Comparison of ENCODE assay signal across 24 cellular contexts in the genomic region with DNA sequence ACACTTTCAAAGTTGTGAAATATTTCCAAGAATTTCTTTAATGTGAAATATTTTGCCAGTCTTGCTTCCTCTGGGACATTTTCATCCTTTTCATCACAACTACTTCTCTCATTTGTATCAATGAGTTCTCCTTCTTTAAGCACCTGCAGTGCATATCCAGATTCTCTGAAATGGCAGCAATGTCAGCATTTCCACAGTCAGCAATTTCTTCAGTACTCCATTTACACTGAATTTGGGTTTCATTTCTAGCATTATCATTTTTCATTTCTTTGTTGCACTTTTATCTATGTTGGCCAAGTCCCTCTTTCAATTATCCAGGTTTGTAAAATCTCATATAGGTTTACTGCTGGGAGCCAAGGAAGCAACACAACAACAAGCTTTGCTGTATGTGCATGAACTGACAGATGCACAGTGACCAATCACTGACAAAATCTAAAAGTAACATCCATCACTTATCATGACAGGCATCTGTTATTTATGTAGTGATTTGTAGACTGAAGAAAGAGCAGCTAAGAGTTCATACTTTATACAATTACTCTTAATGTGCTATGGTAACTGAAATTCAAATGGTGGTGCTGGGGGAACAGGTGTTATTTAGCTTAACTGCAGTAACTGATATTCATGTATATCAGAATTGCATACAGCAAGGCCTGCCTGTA.
"Had no signal": no experiment of that assay in that cellular context is flagged by ENCODE, and none has a peak within 500 bp of the region (broad histone marks: within the 10 kb centered on the region; RNA-seq: fewer than 3 reads in every experiment).

No MANE protein-coding gene starts in this region.

- H3K9me3 ChIP-seq: pancreas, psoas muscle, tibial nerve had no signal

- H3K4me1 ChIP-seq: pancreas, psoas muscle had no signal

- DNase-seq: activated CD4-positive, alpha-beta memory T cell treated with anti-CD3 and anti-CD28 coated beads, Interleukin-2, amount 10 ng/mL, durations not matched to agents 7 days and 5 days; activated CD4-positive, alpha-beta T cell treated with anti-CD3 and anti-CD28 coated beads, Interleukin-2, amount 10 ng/mL, durations not matched to agents 24 days and 14 days; activated CD4-positive, CD25-positive, alpha-beta regulatory T cell treated with anti-CD3 and anti-CD28 coated beads, Interleukin-2, amount 50 U/mL, for 72 hours; activated CD8-positive, alpha-beta memory T cell treated with anti-CD3 and anti-CD28 coated beads, Interleukin-2, amount 50 U/mL, for 48 hours; activated gamma-delta T cell; activated naive CD4-positive, alpha-beta T cell treated with anti-CD3 and anti-CD28 coated beads, Interleukin-2, amount 10 ng/mL, durations not matched to agents 7 days and 5 days; activated naive CD8-positive, alpha-beta T cell treated with anti-CD3 and anti-CD28 coated beads, Interleukin-2, amount 50 U/mL, for 24 hours; activated T-cell treated with anti-CD3 and anti-CD28 coated beads, Interleukin-2, amount 50 U/mL, for 24 hours; amygdala; caudate nucleus; endodermal cell; foreskin fibroblast; head of caudate nucleus; hippocampal formation; left colon; mammary epithelial cell; nucleus accumbens; pancreas; psoas muscle; stimulated activated naive CD4-positive, alpha-beta T cell had no signal

- ATAC-seq: activated naive CD8-positive, alpha-beta T cell treated with anti-CD3 and anti-CD28 coated beads, Interleukin-2, amount 50 U/mL, for 24 hours; esophagus mucosa; left colon; pancreas; psoas muscle had no signal

- H3K27me3 ChIP-seq: pancreas, tibial nerve had no signal

- FAIRE-seq: keratinocyte, pancreas had no signal

- H3K4me1 Mint-ChIP-seq: endodermal cell, neural crest cell had no signal

- H3K36me3 ChIP-seq: pancreas had no signal

- H3K4me3 ChIP-seq: pancreas, psoas muscle, tibial nerve had no signal

- H3K9me3 Mint-ChIP-seq: activated CD4-positive, alpha-beta memory T cell treated with anti-CD3 and anti-CD28 coated beads, Interleukin-2, amount 10 ng/mL, durations not matched to agents 7 days and 5 days; activated CD4-positive, alpha-beta T cell treated with anti-CD3 and anti-CD28 coated beads, Interleukin-2, amount 10 ng/mL, durations not matched to agents 24 days and 14 days; activated naive CD4-positive, alpha-beta T cell treated with anti-CD3 and anti-CD28 coated beads, Interleukin-2, amount 10 ng/mL, durations not matched to agents 7 days and 5 days; activated naive CD8-positive, alpha-beta T cell treated with anti-CD3 and anti-CD28 coated beads, Interleukin-2, amount 50 U/mL, for 24 hours; activated T-cell treated with anti-CD3 and anti-CD28 coated beads, Interleukin-2, amount 50 U/mL, for 24 hours; endodermal cell; neural crest cell had no signal

- H3K27me3 Mint-ChIP-seq: activated CD4-positive, alpha-beta memory T cell treated with anti-CD3 and anti-CD28 coated beads, Interleukin-2, amount 10 ng/mL, durations not matched to agents 7 days and 5 days; activated CD4-positive, alpha-beta T cell treated with anti-CD3 and anti-CD28 coated beads, Interleukin-2, amount 10 ng/mL, durations not matched to agents 24 days and 14 days; activated naive CD4-positive, alpha-beta T cell treated with anti-CD3 and anti-CD28 coated beads, Interleukin-2, amount 10 ng/mL, durations not matched to agents 7 days and 5 days; activated naive CD8-positive, alpha-beta T cell treated with anti-CD3 and anti-CD28 coated beads, Interleukin-2, amount 50 U/mL, for 24 hours; activated T-cell treated with anti-CD3 and anti-CD28 coated beads, Interleukin-2, amount 50 U/mL, for 24 hours had no signal

- H3K27ac ChIP-seq: pancreas, psoas muscle, tibial nerve had no signal

- H3K4me3 Mint-ChIP-seq: activated CD4-positive, alpha-beta memory T cell treated with anti-CD3 and anti-CD28 coated beads, Interleukin-2, amount 10 ng/mL, durations not matched to agents 7 days and 5 days; activated CD4-positive, alpha-beta T cell treated with anti-CD3 and anti-CD28 coated beads, Interleukin-2, amount 10 ng/mL, durations not matched to agents 24 days and 14 days; activated naive CD4-positive, alpha-beta T cell treated with anti-CD3 and anti-CD28 coated beads, Interleukin-2, amount 10 ng/mL, durations not matched to agents 7 days and 5 days; activated naive CD8-positive, alpha-beta T cell treated with anti-CD3 and anti-CD28 coated beads, Interleukin-2, amount 50 U/mL, for 24 hours; activated T-cell treated with anti-CD3 and anti-CD28 coated beads, Interleukin-2, amount 50 U/mL, for 24 hours; endodermal cell; neural crest cell had no signal

- H3K27ac Mint-ChIP-seq: activated CD4-positive, alpha-beta memory T cell treated with anti-CD3 and anti-CD28 coated beads, Interleukin-2, amount 10 ng/mL, durations not matched to agents 7 days and 5 days; activated CD4-positive, alpha-beta T cell treated with anti-CD3 and anti-CD28 coated beads, Interleukin-2, amount 10 ng/mL, durations not matched to agents 24 days and 14 days; activated naive CD4-positive, alpha-beta T cell treated with anti-CD3 and anti-CD28 coated beads, Interleukin-2, amount 10 ng/mL, durations not matched to agents 7 days and 5 days; activated naive CD8-positive, alpha-beta T cell treated with anti-CD3 and anti-CD28 coated beads, Interleukin-2, amount 50 U/mL, for 24 hours; activated T-cell treated with anti-CD3 and anti-CD28 coated beads, Interleukin-2, amount 50 U/mL, for 24 hours; endodermal cell had no signal
